ENCODE assay signal across 8 cellular contexts in the genomic region with DNA sequence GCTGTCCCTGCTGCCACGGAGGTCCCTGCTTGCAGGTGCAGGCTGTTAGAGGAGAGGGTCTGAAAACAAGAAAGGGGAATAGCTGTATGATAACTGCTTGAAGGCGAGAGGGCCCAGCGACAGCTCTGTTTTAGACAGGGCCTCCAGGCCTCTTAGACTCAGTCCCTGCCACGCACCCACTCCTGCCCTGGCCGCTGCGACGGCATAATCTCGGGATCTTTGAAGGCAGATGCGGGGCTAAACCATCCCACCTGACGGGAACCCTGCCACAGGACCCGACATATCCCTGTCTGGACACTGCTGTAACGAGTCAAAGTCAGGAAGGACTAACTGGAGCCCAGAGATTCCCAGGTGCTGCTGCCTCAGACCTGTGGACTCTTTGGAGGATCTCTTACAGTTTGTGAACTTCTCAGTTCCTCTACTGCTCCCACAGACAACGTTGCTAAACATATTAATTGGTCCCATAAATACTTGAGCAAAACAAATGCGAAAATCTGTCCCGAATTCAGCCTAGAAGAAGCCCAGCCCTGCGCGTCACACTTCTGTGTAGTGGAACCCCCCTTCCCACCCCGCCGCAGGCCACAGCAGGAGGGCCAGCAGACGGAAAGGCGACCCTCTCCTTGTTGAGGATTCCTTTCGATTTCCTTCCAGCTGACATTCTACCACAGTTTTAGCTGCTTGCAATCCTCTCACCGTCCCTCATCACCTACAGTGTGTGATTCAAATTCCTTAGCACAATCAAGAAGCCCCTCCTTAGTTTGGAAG. TPM values are rescaled to one million over a fixed set of nuclear protein-coding genes. Genes with fewer than 3 reads are reported as not detected.
A peak's percentile ranks its signal among the peaks of the same experiment; 100 is the strongest.
DNase-seq lines count a peak whose midpoint lies in the region; ATAC-seq, FAIRE-seq and TF ChIP-seq lines count a peak whose summit lies in the region.

No MANE protein-coding gene starts in this region.

- no peaks in the 10 kb centered on the region for H3K9me3 Mint-ChIP-seq in naive B cell

- BruUV-seq in endothelial cell of umbilical vein (replicated peaks; lab: Mats Ljungman, UMichigan) = no TSS peak

- H3K9me1 ChIP-seq in endothelial cell of umbilical vein (replicated peaks; ENCODE audit: control insufficient read depth, extremely low read depth, insufficient read depth, low read length) = no peaks in the 10 kb centered on the region

- intact Hi-C loops in endothelial cell of umbilical vein (cut with micrococcal nuclease) = loop anchor here (1.0 to 10.0 kb wide), 7 partner anchors 38 to 172 kb away; partner anchors contain the start of genes DHRS7B, MAP2K3, NATD1 and USP22

- TF ChIP-seq CTCF in GM12875 (IDR thresholded peaks at IDR 0.05; ENCODE audit: borderline replicate concordance, insufficient read depth, low read depth, low read length) (no peak), HFF-Myc (IDR thresholded peaks at IDR 0.05; ENCODE audit: low read depth, low read length, missing control alignments) (no peak), endothelial cell of umbilical vein (IDR thresholded peaks at IDR 0.05; ENCODE audit: extremely low read depth in 1 of 2, insufficient read depth in 1 of 2, low read depth in 1 of 2, low read length in 2 of 2) (no peak)

- peak overlapping the region; percentile 76 for H3K4me2 ChIP-seq in endothelial cell of umbilical vein (ENCODE audit: insufficient read depth, low read length)

- CTCF ChIA-PET in endothelial cell of umbilical vein (lab: Charles Lee) (interaction anchor here (1.0 to 4.5 kb wide), 3 partner anchors 12 to 298 kb away, joined by 3 to 35 read pairs (median 4); no protein-coding TSS in a partner anchor), HEK293T (lab: Yijun Ruan, JAX) (interaction anchor here (1.0 kb wide), 1 partner anchor 14 kb away, joined by 3 read pairs; no protein-coding TSS in a partner anchor)

- H3K27me3 ChIP-seq in endothelial cell of umbilical vein (ENCODE audit: control insufficient read depth in 2 of 2, insufficient read depth in 2 of 2, low read length in 2 of 2) = no peaks in the 10 kb centered on the region

- dilution Hi-C loops in endothelial cell of umbilical vein (cut with MboI; ENCODE audit: extremely low pct_ligation_motif_present, low sequenced_read_pairs) = no loop called here

- no peak for DNase-seq in HFF-Myc (ENCODE audit: extremely low read depth, low read depth)
- peak; percentile 71 for DNase-seq in OCI-M1 (lab: John Stamatoyannopoulos, UW)
- no peak for DNase-seq in endothelial cell of umbilical vein (ENCODE audit: low read depth, low spot score)
- no peak for DNase-seq in naive B cell
- no peak for DNase-seq in HEK293T (ENCODE audit: extremely low spot score)
- no peak for DNase-seq in NCI-H2196 treated with DMSO at 0.1 percent for 48 hours (lab: John Stamatoyannopoulos, UW; ENCODE audit: unreplicated experiment)
- DNase-seq in stimulated activated CD4-positive, alpha-beta T cell treated with anti-CD3 and anti-CD28 coated beads, Interleukin-4, amount 100 ng/mL, for 24 hours = no peak

- H3K79me2 ChIP-seq in endothelial cell of umbilical vein (ENCODE audit: control insufficient read depth, insufficient read depth, low read length) = peaks cover 52% of the 10 kb centered on the region

- peak in 1 of 2 donors; percentile 4 for ATAC-seq in naive B cell (ENCODE audit: low read depth in 2 of 2)

- H3K27ac Mint-ChIP-seq in naive B cell = peak overlapping the region; percentile 58 to 94 (median 88)

- peak overlapping the region; percentile 96 for H3K9ac ChIP-seq in endothelial cell of umbilical vein (replicated peaks; ENCODE audit: extremely low read depth, insufficient read depth, low read length)

- peaks cover 0 to 2% of the 10 kb centered on the region in 2 experiments for H3K36me3 ChIP-seq in endothelial cell of umbilical vein (ENCODE audit: control insufficient read depth in 2 of 2, extremely low read depth in 1 of 2, insufficient read depth in 2 of 2, low read length in 2 of 2)

- POLR2A ChIA-PET in endothelial cell of umbilical vein (lab: Charles Lee) = no interaction called here
- POLR2A ChIA-PET in HEK293T (lab: Yijun Ruan, JAX) = interaction anchor here (0.6 to 3.1 kb wide), 5 partner anchors 20 to 172 kb away, joined by 3 to 13 read pairs (median 4); partner anchors contain the start of genes DHRS7B and USP22

- H4K20me1 ChIP-seq in endothelial cell of umbilical vein (replicated peaks; ENCODE audit: control insufficient read depth, extremely low read depth, insufficient read depth, low read length) = no peaks in the 10 kb centered on the region

- peak overlapping the region; percentile 77 for H3K27ac ChIP-seq in endothelial cell of umbilical vein (ENCODE audit: insufficient read depth, low read depth, low read length)

- H3K4me1 ChIP-seq in endothelial cell of umbilical vein (ENCODE audit: control insufficient read depth, extremely low read depth, insufficient read depth, low read length) = peaks cover 20% of the 10 kb centered on the region

- H3K9me3 ChIP-seq in endothelial cell of umbilical vein (replicated peaks; ENCODE audit: control insufficient read depth, insufficient read depth, low read length) = no peaks in the 10 kb centered on the region

- peak; percentile 65 for FAIRE-seq in endothelial cell of umbilical vein (lab: Jason Lieb, UNC)

- H3K4me3 ChIP-seq in GM12875 (ENCODE audit: low read depth, low read length) (peak overlapping the region; percentile 100), HFF-Myc (replicated peaks; ENCODE audit: low read depth, low read length) (peak overlapping the region; percentile 93), endothelial cell of umbilical vein (replicated peaks in 1 of 3; ENCODE audit: insufficient read depth in 1 of 3, low read depth in 1 of 3, low read length in 3 of 3) (peak overlapping the region; percentile 43 to 96 (median 96))

- H3K27me3 Mint-ChIP-seq in naive B cell = no peaks in the 10 kb centered on the region

- H2AFZ ChIP-seq in endothelial cell of umbilical vein (ENCODE audit: low read depth, low read length) = peak overlapping the region; percentile 80

- H3K4me3 Mint-ChIP-seq in naive B cell = peak overlapping the region; percentile 87 to 94 (median 93)

- peak; percentile 11 for TF ChIP-seq POLR2A in endothelial cell of umbilical vein (IDR thresholded peaks at IDR 0.05; ENCODE audit: low read depth, low read length)

- peaks cover 34 to 51% (median 45%) of the 10 kb centered on the region in 3 donors for H3K4me1 Mint-ChIP-seq in naive B cell

- no peaks in the 10 kb centered on the region for H3K36me3 Mint-ChIP-seq in naive B cell

TF ChIP-seq in endothelial cell of umbilical vein, 7 proteins besides CTCF, POLR2A, EP300 and RAD21:
- TF ChIP-seq FOS (IDR thresholded peaks at IDR 0.05; ENCODE audit: borderline replicate concordance, insufficient read depth, low read length) (no peak), POLR2AphosphoS5 (IDR thresholded peaks at IDR 0.05; ENCODE audit: insufficient read depth, low read depth, low read length) (no peak), JUN (IDR thresholded peaks at IDR 0.05; ENCODE audit: borderline replicate concordance, insufficient read depth, insufficient read length, low read depth) (no peak), GATA2 (IDR thresholded peaks at IDR 0.05; ENCODE audit: insufficient read depth, insufficient read length, low read depth, low read length) (no peak), MYC (IDR thresholded peaks at IDR 0.05; ENCODE audit: low read depth, low read length) (no peak), EZH2 (IDR thresholded peaks at IDR 0.05; ENCODE audit: borderline replicate concordance, low read depth, low read length, severe bottlenecking) (no peak), MAX (IDR thresholded peaks at IDR 0.05; ENCODE audit: insufficient read depth, insufficient read length) (no peak)

TF ChIP-seq in HEK293T, 16 proteins besides CTCF, POLR2A, EP300 and RAD21 (continues in another document):
- TF ChIP-seq BHLHE40 (IDR thresholded peaks at IDR 0.05; ENCODE audit: borderline replicate concordance) (no peak), SUZ12 (IDR thresholded peaks at IDR 0.05) (no peak), ZNF384 (IDR thresholded peaks at IDR 0.05) (no peak), ARNT (IDR thresholded peaks at IDR 0.05) (no peak), LEF1 (IDR thresholded peaks at IDR 0.05; ENCODE audit: borderline replicate concordance) (no peak), FOXA1 (IDR thresholded peaks at IDR 0.05) (no peak), FOXM1 (IDR thresholded peaks at IDR 0.05; ENCODE audit: borderline replicate concordance) (no peak), SP1 (IDR thresholded peaks at IDR 0.05) (no peak), NFRKB (IDR thresholded peaks at IDR 0.05) (no peak), HDGF (IDR thresholded peaks at IDR 0.05; ENCODE audit: borderline replicate concordance) (no peak; the same call in 1 of the 2 replicates), TARDBP (IDR thresholded peaks at IDR 0.05) (no peak), CTBP1 (IDR thresholded peaks at IDR 0.05; ENCODE audit: borderline replicate concordance) (no peak), L3MBTL2 (conservative IDR thresholded peaks at IDR 0.05) (no peak), ELF4 (IDR thresholded peaks at IDR 0.05) (no peak)

RNA-seq across cellular contexts. Expression of gene TMEM11, which starts 1.0 kb away (rescaled TPM):
- total RNA-seq in endothelial cell of umbilical vein = 27.4 and 28.8 TPM in 2 replicates
- polyA plus RNA-seq in endothelial cell of umbilical vein = 79.9 and 100 TPM in 2 replicates
- polyA plus RNA-seq in endothelial cell of umbilical vein (2011; cell fraction: cytosol; rRNA removed) = 48.9 and 54.8 TPM in 2 replicates
- polyA plus RNA-seq in endothelial cell of umbilical vein (2011; cell fraction: nucleus; rRNA removed) = 26.8 and 30.3 TPM in 2 replicates
- polyA plus RNA-seq in endothelial cell of umbilical vein (2012) = 26.8 and 30.3 TPM in 2 replicates
- 33.9 and 38.2 TPM in 2 replicates for polyA minus RNA-seq in endothelial cell of umbilical vein
- 47.9 TPM for polyA minus RNA-seq in endothelial cell of umbilical vein (2011; cell fraction: cytosol; rRNA and poly(A)+ RNA removed)
- polyA minus RNA-seq in endothelial cell of umbilical vein (2011; cell fraction: nucleus; rRNA and poly(A)+ RNA removed) = 20.1 and 23.7 TPM in 2 replicates
- 10 to 100 TPM; 39.7 to 54.3 (median 42.7) TPM for polyA plus RNA-seq in naive B cell (ENCODE audit: low read depth in 6 of 6)

RNA-seq across cellular contexts. Expression of gene NATD1, which starts 38.3 kb away (rescaled TPM):
- total RNA-seq in endothelial cell of umbilical vein = 7.2 and 8.1 TPM in 2 replicates
- polyA plus RNA-seq in endothelial cell of umbilical vein = 6.9 and 7.0 TPM in 2 replicates
- polyA plus RNA-seq in endothelial cell of umbilical vein (2011; cell fraction: cytosol; rRNA removed) = 6.2 and 7.6 TPM in 2 replicates
- 4.6 and 5.3 TPM in 2 replicates for polyA plus RNA-seq in endothelial cell of umbilical vein (2011; cell fraction: nucleus; rRNA removed)
- polyA plus RNA-seq in endothelial cell of umbilical vein (2012) = 4.0 and 7.0 TPM in 2 replicates
- polyA minus RNA-seq in endothelial cell of umbilical vein = 6.2 and 6.7 TPM in 2 replicates
- polyA minus RNA-seq in endothelial cell of umbilical vein (2011; cell fraction: cytosol; rRNA and poly(A)+ RNA removed) = 1.5 TPM
- polyA minus RNA-seq in endothelial cell of umbilical vein (2011; cell fraction: nucleus; rRNA and poly(A)+ RNA removed) = 2.9 and 4.6 TPM in 2 replicates
- polyA plus RNA-seq in naive B cell (ENCODE audit: low read depth in 6 of 6) = 1 to 10 TPM in 3 of 6 donors, under 1 TPM in 2, not detected in 1; 0.52 to 2.2 (median 1.2) TPM
